ENCODE assay signal across 36 cellular contexts in genomic region chr2:113127646-113128385, GRCh38. TPM values are rescaled to one million over a fixed set of nuclear protein-coding genes. Genes with fewer than 3 reads are reported as not detected.
DNase-seq lines count a peak whose midpoint lies in the region; ATAC-seq and TF ChIP-seq lines count a peak whose summit lies in the region.
"Had no signal": no experiment of that assay in that cellular context is flagged by ENCODE, and none has a peak within 500 bp of the region (broad histone marks: within the 10 kb centered on the region; RNA-seq: fewer than 3 reads in every experiment).

No MANE protein-coding gene starts in this region.

- intact Hi-C loops in sciatic nerve (cut with DNase I) (no loop called here), sigmoid colon (cut with DNase I) (no loop called here)

- peak overlapping the region in 9 of 11 experiments; percentile 36 to 98 (median 85); a peak in 16 of 22 replicates for H3K4me2 ChIP-seq in BLaER1 treated with 17β-estradiol and CSF1 and Interleukin-3, amounts not matched to agents 10 nM and 100 nM
- no peak overlapping the region for H3K4me2 ChIP-seq in hepatocyte

- H3K79me2 ChIP-seq in hepatocyte = no peaks in the 10 kb centered on the region

- ATAC-seq in sciatic nerve = no peak
- ATAC-seq: GM12878, psoas muscle had no signal

- H3K27me3 ChIP-seq in BLaER1 treated with 17β-estradiol and CSF1 and Interleukin-3, amounts not matched to agents 10 nM and 100 nM = no peaks in the 10 kb centered on the region
- H3K27me3 ChIP-seq in hepatocyte (no peaks in the 10 kb centered on the region), neutrophil (no peaks in the 10 kb centered on the region), sigmoid colon (no peaks in the 10 kb centered on the region)
- H3K27me3 ChIP-seq: breast epithelium, SJSA1, suprapubic skin, uterus had no signal

- no peak for TF ChIP-seq EP300 in sigmoid colon (IDR thresholded peaks at IDR 0.05)

- TF ChIP-seq CTCF in NB4 (IDR thresholded peaks at IDR 0.05; ENCODE audit: low read depth, low read length) (no peak), hepatocyte (IDR thresholded peaks at IDR 0.05; ENCODE audit: poor library complexity) (no peak), neutrophil (IDR thresholded peaks at IDR 0.05) (no peak), sigmoid colon (IDR thresholded peaks at IDR 0.05) (no peak)

- H3K27ac ChIP-seq in BLaER1 treated with 17β-estradiol and CSF1 and Interleukin-3, amounts not matched to agents 10 nM and 100 nM = peak overlapping the region in 10 of 11 experiments; percentile 19 to 88 (median 68); a peak in 16 of 22 replicates
- peak overlapping the region; percentile 7 for H3K27ac ChIP-seq in hepatocyte
- peak overlapping the region; percentile 92 for H3K27ac ChIP-seq in neutrophil
- H3K27ac ChIP-seq in sigmoid colon = no peak overlapping the region
- H3K27ac ChIP-seq: breast epithelium, left ventricle myocardium inferior, psoas muscle, SJSA1, suprapubic skin, uterus had no signal

- H3K9me3 ChIP-seq in BLaER1 treated with 17β-estradiol and CSF1 and Interleukin-3, amounts not matched to agents 10 nM and 100 nM (replicated peaks in 1 of 11) = no peaks in the 10 kb centered on the region; a peak in 1 of 22 replicates
- H3K9me3 ChIP-seq in hepatocyte (ENCODE audit: low read depth) (no peaks in the 10 kb centered on the region), neutrophil (no peaks in the 10 kb centered on the region), sigmoid colon (no peaks in the 10 kb centered on the region)
- H3K9me3 ChIP-seq: breast epithelium, left ventricle myocardium inferior, psoas muscle, SJSA1, suprapubic skin, uterus had no signal

- peak overlapping the region in 7 of 11 experiments; percentile 6 to 86 (median 72); a peak in 12 of 22 replicates for H3K9ac ChIP-seq in BLaER1 treated with 17β-estradiol and CSF1 and Interleukin-3, amounts not matched to agents 10 nM and 100 nM

- peaks cover 13 to 99% (median 57%) of the 10 kb centered on the region in 10 experiments for H3K4me1 ChIP-seq in BLaER1 treated with 17β-estradiol and CSF1 and Interleukin-3, amounts not matched to agents 10 nM and 100 nM
- H3K4me1 ChIP-seq in hepatocyte (ENCODE audit: insufficient read depth) (peaks cover 4% of the 10 kb centered on the region), neutrophil (ENCODE audit: control insufficient read depth in 1 of 2, insufficient read depth in 1 of 2, low read depth in 1 of 2, low read length in 1 of 2) (peaks cover 75 to 91% of the 10 kb centered on the region in 2 experiments), sigmoid colon (no peaks in the 10 kb centered on the region)
- H3K4me1 ChIP-seq: breast epithelium, psoas muscle, uterus had no signal

- peaks cover 0 to 49% (median 0%) of the 10 kb centered on the region in 11 experiments; a peak in 8 of 22 replicates for H3K36me3 ChIP-seq in BLaER1 treated with 17β-estradiol and CSF1 and Interleukin-3, amounts not matched to agents 10 nM and 100 nM
- H3K36me3 ChIP-seq in hepatocyte (replicated peaks; ENCODE audit: insufficient read depth, low read depth) = no peaks in the 10 kb centered on the region
- H3K36me3 ChIP-seq in neutrophil = peaks cover 41% of the 10 kb centered on the region
- H3K36me3 ChIP-seq in sigmoid colon = no peaks in the 10 kb centered on the region
- H3K36me3 ChIP-seq: breast epithelium, left ventricle myocardium inferior, SJSA1, uterus had no signal

- TF ChIP-seq POLR2A in NB4 (IDR thresholded peaks at IDR 0.05; ENCODE audit: extremely low read depth, insufficient read length) (no peak), sigmoid colon (IDR thresholded peaks at IDR 0.05) (no peak)

- peaks cover 0 to 17% (median 0%) of the 10 kb centered on the region in 11 experiments; a peak in 5 of 22 replicates for H4K20me1 ChIP-seq in BLaER1 treated with 17β-estradiol and CSF1 and Interleukin-3, amounts not matched to agents 10 nM and 100 nM
- no peaks in the 10 kb centered on the region for H4K20me1 ChIP-seq in hepatocyte (ENCODE audit: insufficient read depth, poor library complexity, severe bottlenecking)

- WGBS in hepatocyte (ENCODE audit: low lambda C conversion rate, missing lambda C conversion rate) = 91% methylated on average over 13 of the region's 13 CpGs
- 90 to 92% methylated on average over 13 of the region's 13 CpGs for WGBS in sigmoid colon, 2 donors

- no peak overlapping the region for H2AFZ ChIP-seq in hepatocyte

- no peak for DNase-seq in NB4 (ENCODE audit: low read depth)
- DNase-seq in hepatocyte (ENCODE audit: low spot score) = no peak
- no peak for DNase-seq in COLO829 (ENCODE audit: low spot score)
- no peak for DNase-seq in KG1 (lab: John Stamatoyannopoulos, UW)
- no peak for DNase-seq in sciatic nerve (ENCODE audit: low spot score)
- DNase-seq in sigmoid colon = no peak
- DNase-seq: activated CD4-positive, alpha-beta T cell treated with anti-CD3 and anti-CD28 coated beads for 48 hours; activated gamma-delta T cell; activated naive CD8-positive, alpha-beta T cell treated with anti-CD3 and anti-CD28 coated beads for 36 hours; activated T-cell treated with anti-CD3 and anti-CD28 coated beads, Interleukin-2, amount 50 U/mL, for 24 hours; DMS153; effector memory CD4-positive, alpha-beta T cell; erythroblast; glutamatergic neuron; left ventricle myocardium inferior; midbrain; MM.1S; naive thymus-derived CD4-positive, alpha-beta T cell; NCI-H146; NCI-H446 treated with DMSO at 0.1 percent for 48 hours; NCI-H82; occipital lobe; RPMI8226; stimulated activated naive CD4-positive, alpha-beta T cell; T1000; uterus had no signal

- peak overlapping the region in 6 of 10 experiments; percentile 3 to 72 (median 60); a peak in 11 of 20 replicates for H3K4me3 ChIP-seq in BLaER1 treated with 17β-estradiol and CSF1 and Interleukin-3, amounts not matched to agents 10 nM and 100 nM
- H3K4me3 ChIP-seq in NB4 (ENCODE audit: low read depth, low read length) (peak overlapping the region; percentile 60), hepatocyte (no peak overlapping the region), neutrophil (ENCODE audit: low read depth in 1 of 2, low read length in 1 of 2) (peak overlapping the region; percentile 83 to 90), sigmoid colon (no peak overlapping the region)
- H3K4me3 ChIP-seq: breast epithelium, GM12878, left ventricle myocardium inferior, psoas muscle, SJSA1, suprapubic skin, uterus had no signal

- no peaks in the 10 kb centered on the region for H3K9me2 ChIP-seq in hepatocyte (replicated peaks; ENCODE audit: insufficient read depth)

RNA-seq across cellular contexts. Expression of gene IL1RN, which starts 0.4 kb away (rescaled TPM):
- total RNA-seq in hepatocyte (3.1 and 4.3 TPM in 2 replicates), sciatic nerve (15.0 TPM), sigmoid colon (1 to 10 TPM in 1 of 4 donors, under 1 TPM in 1, not detected in 2; 0.55 to 1.6 TPM)
- polyA plus RNA-seq in hepatocyte (4.5 and 7.3 TPM in 2 replicates), sigmoid colon (10 to 100 TPM in 2 of 3 donors, 1 to 10 TPM in 1; 6.6 to 19.9 (median 11.1) TPM)
- total RNA-seq: A673, B cell, GM12878, occipital lobe, SJSA1, skeletal muscle tissue had no signal
- polyA plus RNA-seq: naive thymus-derived CD4-positive, alpha-beta T cell had no signal

RNA-seq across cellular contexts. Expression of gene PSD4, which starts 46.0 kb away (rescaled TPM):
- total RNA-seq in hepatocyte = 22.6 and 26.5 TPM in 2 replicates
- 11.5 and 15.1 TPM in 2 replicates for polyA plus RNA-seq in hepatocyte
- total RNA-seq in sciatic nerve = 20.3 TPM
- 1 to 10 TPM; 1.4 to 6.6 (median 2.0) TPM for total RNA-seq in sigmoid colon
- 10 to 100 TPM; 15.0 to 51.6 (median 22.9) TPM for polyA plus RNA-seq in sigmoid colon

Comparison
In these comparisons a context has a peak if more than half of its experiments do, and no peak if none do; other contexts are left out.
1. H3K27ac ChIP-seq: peak in BLaER1 treated with 17β-estradiol and CSF1 and Interleukin-3, amounts not matched to agents 10 nM and 100 nM (10 of 11), hepatocyte (single experiment) and neutrophil (single experiment); none in sigmoid colon (0 of 4).
2. H3K4me3 ChIP-seq: peak in BLaER1 treated with 17β-estradiol and CSF1 and Interleukin-3, amounts not matched to agents 10 nM and 100 nM (6 of 10), NB4 (single experiment) and neutrophil (2 of 2); none in hepatocyte (single experiment) and sigmoid colon (0 of 4).